In the genomic region with DNA sequence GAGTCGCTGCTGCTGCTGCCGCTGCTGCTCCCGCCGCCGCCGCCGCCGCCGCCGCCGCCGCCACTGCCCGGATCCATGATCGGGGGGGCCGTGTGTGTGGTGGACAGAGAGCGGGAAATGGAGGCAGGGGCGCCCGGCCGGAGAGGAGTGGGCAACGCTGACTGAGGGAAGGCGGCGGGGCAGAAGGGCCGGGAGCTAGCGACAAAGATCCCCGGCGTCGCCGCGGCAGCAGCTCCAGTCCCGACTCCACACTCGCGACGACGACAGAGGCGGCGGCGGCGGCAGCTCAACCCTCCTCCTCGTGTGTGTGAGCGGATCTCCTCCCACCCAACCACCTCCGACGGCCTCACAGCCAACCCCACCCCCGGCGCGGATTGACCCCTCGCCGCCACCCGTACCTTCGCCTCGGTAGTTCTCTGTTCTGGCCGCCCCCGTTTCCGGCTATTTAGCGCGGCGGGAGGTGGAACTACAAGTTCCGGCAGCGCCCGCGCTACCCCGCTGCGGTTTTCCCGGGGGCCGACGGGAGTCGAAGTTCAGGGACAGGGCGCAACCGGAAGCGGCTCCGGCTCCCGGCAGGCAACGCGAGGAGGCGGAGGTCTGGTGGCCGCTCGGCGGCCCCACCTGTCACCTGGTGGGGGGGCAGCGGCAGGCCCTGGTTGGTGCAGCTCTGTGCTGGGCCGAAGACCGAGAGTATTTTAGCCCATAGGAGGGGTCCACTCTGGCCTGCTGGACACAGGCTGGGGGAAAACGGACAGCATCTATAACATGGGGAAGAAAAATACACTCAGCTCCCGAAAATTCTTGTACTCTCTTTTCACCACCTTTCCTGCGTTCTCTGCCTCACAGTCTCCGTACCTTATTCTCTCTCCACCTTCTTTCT, we compare ENCODE assay signal across 8 cellular contexts. TPM values are rescaled to one million over a fixed set of nuclear protein-coding genes. Genes with fewer than 3 reads are reported as not detected.
A peak's percentile ranks its signal among the peaks of the same experiment; 100 is the strongest.
DNase-seq lines count a peak whose midpoint lies in the region; ATAC-seq and TF ChIP-seq lines count a peak whose summit lies in the region.

A gene (minus strand): TSS at position 313 of the 880 bp plus-strand sequence. CDS start 236 bp downstream, at position 77.

- peak in 1 of 2 donors; percentile 24 for TF ChIP-seq CTCF in right atrium auricular region (IDR thresholded peaks at IDR 0.05)
- no peak for TF ChIP-seq CTCF in uterus (IDR thresholded peaks at IDR 0.05)

- H3K4me3 ChIP-seq in right atrium auricular region (peak within 1 kb of the TSS; percentile 96 to 99), uterus (peak within 1 kb of the TSS; percentile 70 to 96)

- H3K9me3 ChIP-seq in right atrium auricular region = no peaks in the 10 kb centered on the region
- H3K9me3 ChIP-seq in uterus = no peaks in the 10 kb centered on the region

- peak; percentile 65 to 88 for TF ChIP-seq POLR2A in uterus (IDR thresholded peaks at IDR 0.05)

- H3K27ac ChIP-seq in right atrium auricular region = peak within 1 kb of the TSS; percentile 90 to 96
- peak within 1 kb of the TSS; percentile 86 to 93 for H3K27ac ChIP-seq in uterus

- peak; percentile 76 for DNase-seq in NCI-H187 treated with DMSO at 0.1 percent for 48 hours (lab: John Stamatoyannopoulos, UW)
- peak; percentile 80 to 100 (median 98) for DNase-seq in anterior cingulate cortex (lab: John Stamatoyannopoulos, UW)
- DNase-seq in right atrium auricular region (ENCODE audit: low spot score) = peak; percentile 99
- peak; percentile 94 for DNase-seq in pulmonary artery endothelial cell (ENCODE audit: low read depth, low spot score)
- DNase-seq in uterus = peak; percentile 98 to 99

- H3K36me3 ChIP-seq in right atrium auricular region (no peaks in the 10 kb centered on the region), uterus (no peaks in the 10 kb centered on the region)

- peak; percentile 86 for ATAC-seq in GM18498 (IDR thresholded peaks at IDR 0.05; ENCODE audit: unreplicated experiment)
- ATAC-seq in HG02938 (IDR thresholded peaks at IDR 0.05; ENCODE audit: unreplicated experiment) = peak; percentile 80

- H3K4me1 ChIP-seq in right atrium auricular region = peaks cover 0 to 36% of the 10 kb centered on the region in 2 donors
- peaks cover 4 to 9% of the 10 kb centered on the region in 2 donors for H3K4me1 ChIP-seq in uterus

- intact Hi-C loops in T-helper 2 cell treated with Interferon-gamma antibody and Interleukin-4, amounts not matched to agents 100 ng/mL and 5 ng/mL, for 36 hours (cut with micrococcal nuclease) = loop anchor here (1.0 to 5.0 kb wide), 7 partner anchors 60 to 1174 kb away; a partner anchor contains a TSS
- intact Hi-C loops in uterus (cut with DNase I; ENCODE audit: low total_unique reads) = no loop called here

- H3K27me3 ChIP-seq in right atrium auricular region (no peaks in the 10 kb centered on the region), uterus (no peaks in the 10 kb centered on the region)

RNA-seq across cellular contexts. Expression of the gene that starts here (rescaled TPM):
- total RNA-seq in T-helper 2 cell treated with Interferon-gamma antibody and Interleukin-4, amounts not matched to agents 100 ng/mL and 5 ng/mL, for 36 hours = 133 and 137 TPM in 2 replicates
- 10 to 100 TPM; 59.5 to 62.7 TPM for total RNA-seq in right atrium auricular region
- 63.0 and 89.4 TPM in 2 replicates for total RNA-seq in pulmonary artery endothelial cell
- total RNA-seq in uterus = 10 to 100 TPM; 33.2 to 73.7 (median 64.7) TPM

Comparison
In these comparisons a context has a peak if more than half of its experiments do, and no peak if none do; other contexts are left out.
1. Peak in every context shown above with its lines: DNase-seq, ATAC-seq, H3K4me3 ChIP-seq and H3K27ac ChIP-seq.